ENCODE assay signal across 8 cellular contexts in genomic region chr3:121750087-121750415, GRCh38. TPM values are rescaled to one million over a fixed set of nuclear protein-coding genes. Genes with fewer than 3 reads are reported as not detected.
DNase-seq lines count a peak whose midpoint lies in the region; ATAC-seq and TF ChIP-seq lines count a peak whose summit lies in the region.

No MANE protein-coding gene starts in this region.

- peak overlapping the region; percentile 71 for H2AFZ ChIP-seq in parathyroid adenoma

- CTCF ChIA-PET in activated CD8-positive, alpha-beta memory T cell treated with anti-CD3 and anti-CD28 coated beads, Interleukin-2, amount 10 ng/mL, durations not matched to agents 7 days and 5 days (lab: Charles Lee), result interaction anchor here (1.2 to 2.2 kb wide), 2 partner anchors 90 to 203 kb away, joined by 3 to 5 read pairs; partner anchors contain the start of gene HCLS1

- TF ChIP-seq CTCF in C4-2B (conservative IDR thresholded peaks at IDR 0.05) (no peak), parathyroid adenoma (IDR thresholded peaks at IDR 0.05) (no peak), GM10266 (IDR thresholded peaks at IDR 0.05; ENCODE audit: control insufficient read depth, insufficient read depth, low read depth, missing control alignments) (no peak)

- no peak for ATAC-seq in activated CD8-positive, alpha-beta memory T cell treated with anti-CD3 and anti-CD28 coated beads, Interleukin-2, amount 10 ng/mL, durations not matched to agents 7 days and 5 days
- ATAC-seq in GM18909 (IDR thresholded peaks at IDR 0.05; ENCODE audit: poor library complexity, unreplicated experiment), result no peak

- H3K4me2 ChIP-seq in parathyroid adenoma (ENCODE audit: low read length), result peak overlapping the region; percentile 95

- no peak overlapping the region for H3K4me3 Mint-ChIP-seq in activated CD8-positive, alpha-beta memory T cell treated with anti-CD3 and anti-CD28 coated beads, Interleukin-2, amount 10 ng/mL, durations not matched to agents 7 days and 5 days

- H3K9me3 ChIP-seq in NT2/D1 (ENCODE audit: insufficient read depth, low read length) (no peaks in the 10 kb centered on the region), esophagus (ENCODE audit: control insufficient read depth in 2 of 2, insufficient read depth in 1 of 2, low read depth in 1 of 2, low read length in 1 of 2) (no peaks in the 10 kb centered on the region), parathyroid adenoma (ENCODE audit: control insufficient read depth, low read length) (no peaks in the 10 kb centered on the region)

- H3K9ac ChIP-seq in NT2/D1 (ENCODE audit: insufficient read length, low read depth), result peak overlapping the region; percentile 80
- H3K9ac ChIP-seq in parathyroid adenoma, result no peak overlapping the region

- H3K9me3 Mint-ChIP-seq in activated CD8-positive, alpha-beta memory T cell treated with anti-CD3 and anti-CD28 coated beads, Interleukin-2, amount 10 ng/mL, durations not matched to agents 7 days and 5 days (ENCODE audit: low read depth), result no peaks in the 10 kb centered on the region

- no peak for DNase-seq in NT2/D1 (ENCODE audit: low read depth, low spot score)
- DNase-seq in activated CD8-positive, alpha-beta memory T cell treated with anti-CD3 and anti-CD28 coated beads, Interleukin-2, amount 10 ng/mL, durations not matched to agents 7 days and 5 days, result no peak
- DNase-seq in NCI-H2081 (lab: John Stamatoyannopoulos, UW), result no peak
- no peak for DNase-seq in GM10266 (ENCODE audit: extremely low spot score)

- H3K79me2 ChIP-seq in parathyroid adenoma, result peaks cover 21% of the 10 kb centered on the region

- no peaks in the 10 kb centered on the region for H3K27me3 ChIP-seq in NT2/D1 (ENCODE audit: insufficient read depth, insufficient read length)
- no peaks in the 10 kb centered on the region for H3K27me3 ChIP-seq in esophagus (ENCODE audit: control insufficient read depth in 1 of 2, insufficient read depth in 2 of 2, low read length in 2 of 2)
- no peaks in the 10 kb centered on the region for H3K27me3 ChIP-seq in parathyroid adenoma (ENCODE audit: control insufficient read depth, insufficient read depth, low read length)

- H3K27ac ChIP-seq in C4-2B (peak overlapping the region; percentile 90), esophagus (ENCODE audit: low read depth in 2 of 2, low read length in 1 of 2) (peak overlapping the region; percentile 79 to 92), parathyroid adenoma (peak overlapping the region; percentile 95)

- no peak overlapping the region for H3K27ac Mint-ChIP-seq in activated CD8-positive, alpha-beta memory T cell treated with anti-CD3 and anti-CD28 coated beads, Interleukin-2, amount 10 ng/mL, durations not matched to agents 7 days and 5 days

- H3K4me3 ChIP-seq in NT2/D1 (ENCODE audit: insufficient read length, low read depth) (peak overlapping the region; percentile 89), esophagus (ENCODE audit: low read depth in 1 of 2, low read length in 2 of 2) (peak overlapping the region; percentile 89 to 92), parathyroid adenoma (ENCODE audit: low read depth, low read length) (peak overlapping the region; percentile 92)

- 1% methylated on average over 9 of the region's 9 CpGs for WGBS in esophagus, 2 donors

- H3K4me1 ChIP-seq in NT2/D1 (ENCODE audit: insufficient read depth, insufficient read length) (no peaks in the 10 kb centered on the region), esophagus (ENCODE audit: control insufficient read depth in 2 of 2, insufficient read depth in 2 of 2, low read length in 1 of 2) (no peaks in the 10 kb centered on the region), parathyroid adenoma (peaks cover 10% of the 10 kb centered on the region)

- no peaks in the 10 kb centered on the region for H3K36me3 Mint-ChIP-seq in activated CD8-positive, alpha-beta memory T cell treated with anti-CD3 and anti-CD28 coated beads, Interleukin-2, amount 10 ng/mL, durations not matched to agents 7 days and 5 days

- peaks cover 8% of the 10 kb centered on the region for H3K4me1 Mint-ChIP-seq in activated CD8-positive, alpha-beta memory T cell treated with anti-CD3 and anti-CD28 coated beads, Interleukin-2, amount 10 ng/mL, durations not matched to agents 7 days and 5 days

- H3K27me3 Mint-ChIP-seq in activated CD8-positive, alpha-beta memory T cell treated with anti-CD3 and anti-CD28 coated beads, Interleukin-2, amount 10 ng/mL, durations not matched to agents 7 days and 5 days, result peaks cover 13% of the 10 kb centered on the region

- H3K36me3 ChIP-seq in NT2/D1 (ENCODE audit: insufficient read depth, insufficient read length, low read length) (peaks cover 3% of the 10 kb centered on the region), esophagus (ENCODE audit: control insufficient read depth in 2 of 2, insufficient read depth in 2 of 2, low read length in 1 of 2) (no peaks in the 10 kb centered on the region), parathyroid adenoma (ENCODE audit: control insufficient read depth, insufficient read depth, low read length) (no peaks in the 10 kb centered on the region)

RNA-seq across cellular contexts. Expression of gene GOLGB1, which starts 0.5 kb away (rescaled TPM):
- polyA plus RNA-seq in esophagus, result 10 to 100 TPM; 11.3 to 11.7 TPM
- total RNA-seq in activated CD8-positive, alpha-beta memory T cell treated with anti-CD3 and anti-CD28 coated beads, Interleukin-2, amount 10 ng/mL, durations not matched to agents 7 days and 5 days, result 10 to 100 TPM; 30.6 to 31.2 TPM
